Comparison of ENCODE assay signal across 8 cellular contexts in the genomic region with DNA sequence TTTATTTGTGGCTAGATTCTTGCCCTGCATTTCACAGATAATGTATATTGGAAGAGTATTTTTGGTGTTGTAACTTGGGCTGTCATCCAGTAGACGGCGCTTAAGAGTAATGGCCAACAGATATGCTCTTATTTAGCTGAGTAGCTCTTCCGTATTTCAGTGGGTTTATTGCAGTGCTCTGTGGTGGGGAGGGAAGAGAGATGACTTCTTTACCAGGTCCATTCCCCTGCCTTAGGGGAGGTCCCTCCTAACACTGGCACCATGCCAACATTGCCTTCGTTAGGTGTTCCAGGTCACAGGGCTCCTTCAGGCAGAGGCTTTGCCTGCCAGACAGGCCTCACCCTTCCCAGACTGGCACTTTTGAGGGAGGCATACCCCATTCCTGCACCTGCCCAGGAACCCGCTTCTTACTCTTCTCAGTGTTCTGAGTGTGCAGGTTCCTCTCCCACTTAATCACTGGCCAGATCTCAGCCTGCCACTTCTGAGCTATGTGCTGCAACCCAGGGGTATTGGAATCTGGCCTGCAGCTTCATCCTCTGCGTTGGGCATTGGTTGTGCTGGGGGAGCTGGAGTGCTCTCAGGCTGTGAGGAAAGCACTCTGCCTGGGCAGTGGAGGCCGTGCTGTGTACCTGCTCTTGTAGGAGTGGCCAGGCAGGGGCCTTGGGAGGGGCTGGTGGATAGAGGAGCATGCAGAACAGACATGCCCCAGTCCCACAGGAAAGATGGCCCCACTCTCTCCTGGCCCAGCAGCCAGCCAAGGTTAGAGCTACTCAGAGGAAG. TPM values are rescaled to one million over a fixed set of nuclear protein-coding genes. Genes with fewer than 3 reads are reported as not detected.
DNase-seq lines count a peak whose midpoint lies in the region; ATAC-seq, FAIRE-seq and TF ChIP-seq lines count a peak whose summit lies in the region.

No MANE protein-coding gene starts in this region.

- H3K27me3 Mint-ChIP-seq in immature natural killer cell (ENCODE audit: low read depth in 3 of 3) = peaks cover 0 to 16% (median 9%) of the 10 kb centered on the region in 3 donors

- H3K9me3 ChIP-seq in colonic mucosa (no peaks in the 10 kb centered on the region), osteoblast (ENCODE audit: low read depth, low read length) (no peaks in the 10 kb centered on the region)

- peak; percentile 13 for DNase-seq in AG10803 (ENCODE audit: low read depth)
- DNase-seq in GM12892 (ENCODE audit: insufficient read length) = peak; percentile 17
- peak; percentile 3 for DNase-seq in NCI-H460 (ENCODE audit: extremely low read depth, low read depth)
- no peak for DNase-seq in colonic mucosa
- DNase-seq in osteoblast (ENCODE audit: insufficient read length, low spot score, missing footprints) = peak; percentile 21
- no peak for DNase-seq in immature natural killer cell
- no peak for DNase-seq in NCI-H345 (lab: John Stamatoyannopoulos, UW)

- H3K4me3 Mint-ChIP-seq in immature natural killer cell = no peak overlapping the region

- no peak for TF ChIP-seq POLR2A in GM12892 (IDR thresholded peaks at IDR 0.05; ENCODE audit: low read depth, low read length)

- no peak overlapping the region for H3K27ac Mint-ChIP-seq in immature natural killer cell

- H3K4me1 Mint-ChIP-seq in immature natural killer cell = no peaks in the 10 kb centered on the region

- H3K27me3 ChIP-seq in colonic mucosa = no peaks in the 10 kb centered on the region
- H3K27me3 ChIP-seq in osteoblast (ENCODE audit: insufficient read depth, low read length) = peaks cover 2% of the 10 kb centered on the region

- ATAC-seq in HG02623 (IDR thresholded peaks at IDR 0.05; ENCODE audit: unreplicated experiment) = peak; percentile 91

- peak; percentile 93 for FAIRE-seq in GM12892 (lab: Jason Lieb, UNC)

- no peaks in the 10 kb centered on the region for H4K20me1 ChIP-seq in osteoblast (ENCODE audit: insufficient read depth, low read length)

- intact Hi-C loops in colonic mucosa (cut with DNase I) = loop anchor here (5.0 kb wide), 1 partner anchor 156 kb away; no protein-coding TSS in a partner anchor

- no peak overlapping the region for H3K4me2 ChIP-seq in osteoblast (ENCODE audit: insufficient read depth, low read length)

- H3K79me2 ChIP-seq in osteoblast (ENCODE audit: insufficient read depth, low read length) = no peaks in the 10 kb centered on the region

- H3K27ac ChIP-seq in colonic mucosa = no peak overlapping the region
- H3K27ac ChIP-seq in osteoblast (ENCODE audit: low read depth, low read length) = no peak overlapping the region

- no peak overlapping the region for H2AFZ ChIP-seq in osteoblast (ENCODE audit: low read length)

- H3K9me3 Mint-ChIP-seq in immature natural killer cell = peaks cover 0 to 3% (median 0%) of the 10 kb centered on the region in 6 donors

- peak; percentile 54 for TF ChIP-seq CTCF in AG10803 (conservative IDR thresholded peaks at IDR 0.05; ENCODE audit: low read length)
- peak; percentile 62 for TF ChIP-seq CTCF in colonic mucosa (IDR thresholded peaks at IDR 0.05)
- TF ChIP-seq CTCF in osteoblast (IDR thresholded peaks at IDR 0.05; ENCODE audit: extremely low read depth, low read depth, low read length) = peak; percentile 76

- no peak overlapping the region for H3K4me3 ChIP-seq in AG10803 (ENCODE audit: low read length)
- H3K4me3 ChIP-seq in colonic mucosa = no peak overlapping the region
- no peak overlapping the region for H3K4me3 ChIP-seq in osteoblast (ENCODE audit: insufficient read depth, low read length)

- H3K9ac ChIP-seq in colonic mucosa (ENCODE audit: low read depth in 2 of 2, low read length in 2 of 2) = no peak overlapping the region

- H3K4me1 ChIP-seq in colonic mucosa = no peaks in the 10 kb centered on the region
- no peaks in the 10 kb centered on the region for H3K4me1 ChIP-seq in osteoblast (ENCODE audit: insufficient read depth, low read length)

- H3K36me3 ChIP-seq in colonic mucosa (no peaks in the 10 kb centered on the region), osteoblast (ENCODE audit: insufficient read depth, low read length) (no peaks in the 10 kb centered on the region)

- no peaks in the 10 kb centered on the region for H3K36me3 Mint-ChIP-seq in immature natural killer cell

RNA-seq across cellular contexts. Expression of a gene that starts 29.4 kb away (rescaled TPM):
- polyA plus RNA-seq in GM12892 (2012; ENCODE audit: missing spikeins) = not detected
- total RNA-seq in NCI-H460 (2014; rRNA removed; shearing (Covaris generic)) = not detected in 2 replicates
- not detected in 2 replicates for polyA plus RNA-seq in NCI-H460 (2014; cell fraction: nucleus; rRNA removed)
- not detected for total RNA-seq in colonic mucosa
- not detected in 2 replicates for total RNA-seq in osteoblast
- polyA plus RNA-seq in immature natural killer cell = not detected

Comparison
In these comparisons a context has a peak if more than half of its experiments do, and no peak if none do; other contexts are left out.
1. DNase-seq: peak in AG10803 (single experiment), GM12892 (single experiment), NCI-H460 (single experiment) and osteoblast (single experiment); none in colonic mucosa (single experiment), immature natural killer cell (0 of 3) and NCI-H345 (single experiment).
2. Peak in every context shown above with its lines, with median percentiles within 50 percentile points of each other: CTCF ChIP-seq.